8 cellular contexts compared by ENCODE assay signal in the genomic region with DNA sequence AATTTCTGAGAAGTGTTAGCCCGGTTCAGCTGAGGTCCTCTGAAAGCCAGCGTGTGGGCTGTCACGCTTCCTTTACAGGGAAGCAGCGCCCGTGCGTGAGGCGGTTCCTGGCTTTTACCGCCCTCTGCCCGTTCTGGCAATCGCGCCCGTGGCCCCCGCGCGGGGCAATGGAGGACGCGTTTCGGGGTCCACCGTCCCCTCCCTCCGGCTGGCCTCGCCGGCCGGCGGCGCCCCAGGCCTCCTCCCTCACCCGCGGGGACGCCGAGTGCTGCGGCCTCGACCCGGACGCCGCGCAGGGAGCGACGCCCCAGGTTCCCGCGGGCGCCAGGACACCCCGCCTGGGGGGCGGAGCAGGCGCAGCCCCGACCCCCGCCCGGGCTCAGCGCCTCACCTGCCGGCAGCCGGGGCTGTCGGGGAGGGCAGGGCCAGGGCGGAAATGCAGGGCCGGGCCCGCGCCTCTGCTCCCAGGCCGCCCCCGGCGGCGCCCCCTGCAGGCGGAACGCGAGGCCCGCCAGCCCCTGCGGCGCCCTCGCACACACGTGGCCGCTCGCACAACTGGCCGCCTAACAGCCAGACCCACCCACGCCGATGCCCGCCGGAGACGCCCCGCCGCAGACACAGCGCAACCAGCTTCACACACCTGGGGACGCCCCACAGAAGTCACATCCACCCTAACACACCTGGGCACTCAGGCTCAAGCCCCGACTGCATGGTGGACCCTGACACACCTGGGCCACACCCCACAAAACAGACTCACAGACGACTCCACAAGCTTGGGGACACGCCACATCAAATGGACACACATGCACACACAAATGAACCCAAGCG. TPM values are rescaled to one million over a fixed set of nuclear protein-coding genes. Genes with fewer than 3 reads are reported as not detected.
DNase-seq lines count a peak whose midpoint lies in the region; ATAC-seq and TF ChIP-seq lines count a peak whose summit lies in the region.

A gene (minus strand): TSS at position 440 of the 828 bp plus-strand sequence. CDS start 56,198 bp downstream, outside the sequence.

- TF ChIP-seq CTCF in thoracic aorta (IDR thresholded peaks at IDR 0.05) = peak; percentile 55

- peak; percentile 70 for DNase-seq in DMS153 (lab: John Stamatoyannopoulos, UW)
- DNase-seq in RKO (ENCODE audit: low spot score) = peak; percentile 56
- peak; percentile 94 for DNase-seq in activated effector memory CD4-positive, alpha-beta T cell treated with anti-CD3 and anti-CD28 coated beads, Interleukin-2, amount 50 U/mL, for 16 hours
- DNase-seq in foreskin melanocyte = peak; percentile 47
- peak in 42 of 56 donors; percentile 2 to 81 (median 36) for DNase-seq in nucleus accumbens (lab: John Stamatoyannopoulos, UW)
- peak; percentile 20 for DNase-seq in thoracic aorta (ENCODE audit: low spot score)

- peak; percentile 96 for ATAC-seq in GM19452 (IDR thresholded peaks at IDR 0.05; ENCODE audit: unreplicated experiment)
- ATAC-seq in HG03571 (IDR thresholded peaks at IDR 0.05; ENCODE audit: unreplicated experiment) = peak; percentile 95
- peak; percentile 61 for ATAC-seq in thoracic aorta (ENCODE audit: insufficient number of reproducible peaks, low FRiP score, low read depth)

- H3K36me3 ChIP-seq in thoracic aorta = no peaks in the 10 kb centered on the region

- H3K27me3 ChIP-seq in thoracic aorta (replicated peaks; ENCODE audit: insufficient read depth) = no peaks in the 10 kb centered on the region

- H3K27ac ChIP-seq in thoracic aorta = peak within 1 kb of the TSS; percentile 31 to 32

- no peaks in the 10 kb centered on the region for H3K9me3 ChIP-seq in thoracic aorta

- peaks cover 3 to 12% of the 10 kb centered on the region in 2 donors for H3K4me1 ChIP-seq in thoracic aorta (ENCODE audit: control insufficient read depth in 1 of 2, low read depth in 2 of 2)

- peak within 1 kb of the TSS; percentile 74 for H3K4me3 ChIP-seq in thoracic aorta

RNA-seq across cellular contexts. Expression of the gene that starts here (rescaled TPM):
- under 1 TPM; 0.27 to 0.92 TPM for total RNA-seq in thoracic aorta

Comparison
In these comparisons a context has a peak if more than half of its experiments do, and no peak if none do; other contexts are left out.
1. Peak in every context shown above with its lines: DNase-seq, ATAC-seq, H3K4me3 ChIP-seq and H3K27ac ChIP-seq.
2. Peak in DNase-seq, ATAC-seq, H3K4me3 ChIP-seq and H3K27ac ChIP-seq in thoracic aorta; RNA of the gene not detected or under 1 TPM.
3. DNase-seq: peak in every context shown above with its lines; median percentile 94 in activated effector memory CD4-positive, alpha-beta T cell treated with anti-CD3 and anti-CD28 coated beads, Interleukin-2, amount 50 U/mL, for 16 hours; 70 in DMS153; 56 in RKO; 47 in foreskin melanocyte; 36 in nucleus accumbens; 20 in thoracic aorta.